Comparison of ENCODE assay signal across 9 cellular contexts in the genomic region with DNA sequence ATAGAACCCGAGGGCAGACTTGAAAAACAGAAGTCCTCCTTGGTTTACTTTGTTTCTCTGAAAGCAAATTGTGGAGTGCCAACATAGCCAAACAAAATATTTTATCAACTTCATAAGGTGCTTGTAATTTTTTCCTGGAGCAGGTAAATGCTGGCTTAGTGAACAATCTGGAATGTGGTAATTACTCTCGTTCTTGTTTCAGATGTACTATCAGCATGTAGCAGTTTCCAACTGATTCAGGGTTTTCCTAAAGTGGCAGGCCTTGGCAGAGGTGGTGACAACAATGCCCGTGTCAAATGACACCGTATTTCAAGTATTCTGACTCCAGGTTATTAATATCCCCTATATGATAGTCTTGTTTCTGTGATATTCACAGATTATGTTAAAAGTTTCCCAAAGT. TPM values are rescaled to one million over a fixed set of nuclear protein-coding genes. Genes with fewer than 3 reads are reported as not detected.
A peak's percentile ranks its signal among the peaks of the same experiment; 100 is the strongest.
DNase-seq lines count a peak whose midpoint lies in the region; ATAC-seq and TF ChIP-seq lines count a peak whose summit lies in the region.
"Had no signal": no experiment of that assay in that cellular context is flagged by ENCODE, and none has a peak within 500 bp of the region (broad histone marks: within the 10 kb centered on the region; RNA-seq: fewer than 3 reads in every experiment).

No MANE protein-coding gene starts in this region.

- peaks cover 0 to 12% of the 10 kb centered on the region in 2 donors for H3K4me1 ChIP-seq in lung (ENCODE audit: control insufficient read depth in 2 of 2, insufficient read depth in 2 of 2, low read length in 2 of 2)
- H3K4me1 ChIP-seq in testis, result peaks cover 16% of the 10 kb centered on the region

- peaks cover 30% of the 10 kb centered on the region for H3K4me1 Mint-ChIP-seq in activated CD4-positive, alpha-beta T cell treated with anti-CD3 and anti-CD28 coated beads, Interleukin-2, amount 10 ng/mL, durations not matched to agents 24 days and 14 days

- no peak for TF ChIP-seq POLR2A in testis (IDR thresholded peaks at IDR 0.05)

- intact Hi-C loops in activated CD4-positive, alpha-beta T cell treated with anti-CD3 and anti-CD28 coated beads, Interleukin-2, amount 10 ng/mL, durations not matched to agents 24 days and 14 days (cut with micrococcal nuclease), result loop anchor here (2.0 to 5.0 kb wide), 3 partner anchors 161 to 680 kb away; a partner anchor contains a TSS
- intact Hi-C loops in testis (cut with DNase I; ENCODE audit: low total_unique reads), result no loop called here

- no peaks in the 10 kb centered on the region for H3K27me3 ChIP-seq in lung (ENCODE audit: control insufficient read depth, insufficient read depth)
- no peaks in the 10 kb centered on the region for H3K27me3 ChIP-seq in testis

- WGBS in lung, 2 donors, result 55 to 70% methylated on average over 4 of the region's 4 CpGs
- 38 to 44% methylated on average over 4 of the region's 4 CpGs for WGBS in testis, 2 donors

- ATAC-seq in lung (ENCODE audit: insufficient read depth, low FRiP score) (no peak), GM18868 (IDR thresholded peaks at IDR 0.05; ENCODE audit: unreplicated experiment) (no peak), HG03469 (IDR thresholded peaks at IDR 0.05; ENCODE audit: unreplicated experiment) (no peak)

- H3K9me3 ChIP-seq in lung (ENCODE audit: control insufficient read depth in 2 of 2, insufficient read depth in 1 of 2, low read length in 1 of 2), result no peaks in the 10 kb centered on the region
- no peaks in the 10 kb centered on the region for H3K9me3 ChIP-seq in testis

- peak overlapping the region; percentile 72 for H3K4me3 ChIP-seq in astrocyte of the spinal cord (ENCODE audit: low read depth, low read length)
- no peak overlapping the region for H3K4me3 ChIP-seq in lung
- H3K4me3 ChIP-seq in testis, result peak overlapping the region; percentile 83 to 90

- H3K27ac ChIP-seq in lung (ENCODE audit: low read depth in 1 of 2, low read length in 1 of 2), result peak overlapping the region; percentile 82 to 95
- peak overlapping the region; percentile 98 to 99 for H3K27ac ChIP-seq in testis

- peaks cover 3% of the 10 kb centered on the region for H3K9me3 Mint-ChIP-seq in activated CD4-positive, alpha-beta T cell treated with anti-CD3 and anti-CD28 coated beads, Interleukin-2, amount 10 ng/mL, durations not matched to agents 24 days and 14 days

- peaks cover 7% of the 10 kb centered on the region for H3K27me3 Mint-ChIP-seq in activated CD4-positive, alpha-beta T cell treated with anti-CD3 and anti-CD28 coated beads, Interleukin-2, amount 10 ng/mL, durations not matched to agents 24 days and 14 days

- in situ Hi-C loops in astrocyte of the spinal cord (cut with HindIII; ENCODE audit: low sequenced_read_pairs), result no loop called here

- H3K36me3 ChIP-seq in lung (ENCODE audit: control insufficient read depth in 2 of 2, insufficient read depth in 2 of 2, low read length in 2 of 2), result no peaks in the 10 kb centered on the region
- no peaks in the 10 kb centered on the region for H3K36me3 ChIP-seq in testis (ENCODE audit: low read depth, missing control alignments)

- TF ChIP-seq CTCF in astrocyte of the spinal cord (IDR thresholded peaks at IDR 0.05; ENCODE audit: low read depth, low read length) (no peak), lung (IDR thresholded peaks at IDR 0.05; ENCODE audit: control extremely low read depth, extremely low read depth) (no peak), testis (IDR thresholded peaks at IDR 0.05) (no peak)

- H3K4me3 Mint-ChIP-seq in activated CD4-positive, alpha-beta T cell treated with anti-CD3 and anti-CD28 coated beads, Interleukin-2, amount 10 ng/mL, durations not matched to agents 24 days and 14 days, result peak overlapping the region; percentile 88

- peaks cover 11% of the 10 kb centered on the region for H3K36me3 Mint-ChIP-seq in activated CD4-positive, alpha-beta T cell treated with anti-CD3 and anti-CD28 coated beads, Interleukin-2, amount 10 ng/mL, durations not matched to agents 24 days and 14 days (ENCODE audit: low read depth)

- H3K27ac Mint-ChIP-seq in activated CD4-positive, alpha-beta T cell treated with anti-CD3 and anti-CD28 coated beads, Interleukin-2, amount 10 ng/mL, durations not matched to agents 24 days and 14 days, result peak overlapping the region; percentile 98

- no peak for DNase-seq in activated CD4-positive, alpha-beta T cell treated with anti-CD3 and anti-CD28 coated beads, Interleukin-2, amount 10 ng/mL, durations not matched to agents 24 days and 14 days
- no peak for DNase-seq in activated CD4-positive, alpha-beta T cell treated with anti-CD3 and anti-CD28 coated beads, Interleukin-2, amount 50 U/mL, for 4 hours
- DNase-seq in astrocyte of the spinal cord (ENCODE audit: low read depth, low spot score) (no peak), lung (ENCODE audit: low spot score) (no peak), testis (no peak), DMS53 (lab: John Stamatoyannopoulos, UW) (no peak)

RNA-seq across cellular contexts. Expression of a gene that starts 1.2 kb away (rescaled TPM):
- 6.5 and 7.5 TPM in 2 replicates for total RNA-seq in activated CD4-positive, alpha-beta T cell treated with anti-CD3 and anti-CD28 coated beads, Interleukin-2, amount 10 ng/mL, durations not matched to agents 24 days and 14 days
- total RNA-seq in lung, result 10 to 100 TPM; 23.4 to 59.6 TPM
- polyA plus RNA-seq in lung, result 10 to 100 TPM; 14.4 to 23.6 TPM
- total RNA-seq in testis, result 10 to 100 TPM; 27.9 to 38.5 TPM
- 32.0 TPM for polyA plus RNA-seq in testis (ENCODE audit: insufficient read depth, low read depth, low replicate concordance)

RNA-seq across cellular contexts. Expression of a gene that starts 42.4 kb away (rescaled TPM):
- 0.82 and 1.1 TPM in 2 replicates for total RNA-seq in activated CD4-positive, alpha-beta T cell treated with anti-CD3 and anti-CD28 coated beads, Interleukin-2, amount 10 ng/mL, durations not matched to agents 24 days and 14 days
- 10 to 100 TPM in 1 of 2 donors, 1 to 10 TPM in 1; 8.7 to 12.9 TPM for total RNA-seq in lung
- polyA plus RNA-seq in lung, result 1 to 10 TPM; 1.6 to 4.2 TPM
- total RNA-seq in testis, result 10 to 100 TPM; 17.5 to 23.2 TPM
- polyA plus RNA-seq in testis (ENCODE audit: insufficient read depth, low read depth, low replicate concordance), result 9.1 TPM

RNA-seq across cellular contexts. Expression of a gene that starts 47.9 kb away (rescaled TPM):
- total RNA-seq in activated CD4-positive, alpha-beta T cell treated with anti-CD3 and anti-CD28 coated beads, Interleukin-2, amount 10 ng/mL, durations not matched to agents 24 days and 14 days, result not detected in 2 replicates
- total RNA-seq in lung, result not detected
- not detected for polyA plus RNA-seq in lung
- total RNA-seq in testis, result not detected
- polyA plus RNA-seq in testis (ENCODE audit: insufficient read depth, low read depth, low replicate concordance), result not detected
- polyA plus RNA-seq: BJ had no signal
